Comparison of ENCODE assay signal across 2 cellular contexts in the genomic region with DNA sequence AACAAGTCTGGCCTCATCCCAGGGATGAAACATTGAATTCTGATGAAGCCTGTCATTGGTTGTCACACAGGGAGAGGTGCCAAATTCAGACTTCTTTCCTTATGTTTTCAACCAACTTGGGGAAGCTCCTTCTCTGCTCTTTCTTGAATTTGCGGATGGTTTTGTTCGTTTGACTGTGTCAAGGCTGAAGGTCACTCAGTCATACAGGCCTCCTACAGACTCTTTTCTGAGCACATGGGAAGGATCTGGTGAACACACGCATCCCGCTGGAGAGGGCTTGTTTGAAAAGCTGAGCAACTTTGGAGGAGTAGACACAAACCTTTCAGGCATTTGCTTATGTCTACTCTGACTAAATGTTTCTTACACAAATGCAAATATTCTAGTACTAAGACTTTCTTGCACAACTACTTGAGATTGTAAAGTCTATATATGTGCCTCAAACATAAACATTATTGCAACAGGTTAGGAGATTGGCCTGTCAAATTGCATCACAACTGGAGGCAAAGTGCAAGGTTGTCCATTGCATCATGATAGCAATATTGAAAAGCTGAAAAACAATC.
TF ChIP-seq lines count a peak whose summit lies in the region.

No MANE protein-coding gene starts in this region.

TF ChIP-seq in A549, 52 proteins besides CTCF, POLR2A, EP300 and RAD21 (continued from another document):
- TF ChIP-seq, protein P1, sequence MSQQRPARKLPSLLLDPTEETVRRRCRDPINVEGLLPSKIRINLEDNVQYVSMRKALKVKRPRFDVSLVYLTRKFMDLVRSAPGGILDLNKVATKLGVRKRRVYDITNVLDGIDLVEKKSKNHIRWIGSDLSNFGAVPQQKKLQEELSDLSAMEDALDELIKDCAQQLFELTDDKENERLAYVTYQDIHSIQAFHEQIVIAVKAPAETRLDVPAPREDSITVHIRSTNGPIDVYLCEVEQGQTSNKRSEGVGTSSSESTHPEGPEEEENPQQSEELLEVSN (IDR thresholded peaks at IDR 0.05; ENCODE audit: borderline replicate concordance, low read depth): no peak
- peak; percentile 97 to 98 for TF ChIP-seq CEBPB (IDR thresholded peaks at IDR 0.05)
- peak; percentile 73 to 78; a peak in 4 of 5 replicates for TF ChIP-seq JUN (IDR thresholded peaks at IDR 0.05)
- TF ChIP-seq HOXB5 (CRISPR knock-in tag; IDR thresholded peaks at IDR 0.05): peak; percentile 69; the same call in 1 of the 2 replicates
- TF ChIP-seq FOSB (CRISPR knock-in tag; IDR thresholded peaks at IDR 0.05): no peak
- TF ChIP-seq, protein P2, sequence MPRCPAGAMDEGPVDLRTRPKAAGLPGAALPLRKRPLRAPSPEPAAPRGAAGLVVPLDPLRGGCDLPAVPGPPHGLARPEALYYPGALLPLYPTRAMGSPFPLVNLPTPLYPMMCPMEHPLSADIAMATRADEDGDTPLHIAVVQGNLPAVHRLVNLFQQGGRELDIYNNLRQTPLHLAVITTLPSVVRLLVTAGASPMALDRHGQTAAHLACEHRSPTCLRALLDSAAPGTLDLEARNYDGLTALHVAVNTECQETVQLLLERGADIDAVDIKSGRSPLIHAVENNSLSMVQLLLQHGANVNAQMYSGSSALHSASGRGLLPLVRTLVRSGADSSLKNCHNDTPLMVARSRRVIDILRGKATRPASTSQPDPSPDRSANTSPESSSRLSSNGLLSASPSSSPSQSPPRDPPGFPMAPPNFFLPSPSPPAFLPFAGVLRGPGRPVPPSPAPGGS (IDR thresholded peaks at IDR 0.05): peak; percentile 64; the same call in 1 of the 3 replicates
- no peak for TF ChIP-seq FOSL2 (IDR thresholded peaks at IDR 0.05)
- peak; percentile 80 for TF ChIP-seq FOSL2 (CRISPR knock-in tag; IDR thresholded peaks at IDR 0.05)
- no peak for TF ChIP-seq KDM5A (IDR thresholded peaks at IDR 0.05)
- peak; percentile 74; the same call in 1 of the 2 replicates for TF ChIP-seq GATA3 (IDR thresholded peaks at IDR 0.05; ENCODE audit: borderline replicate concordance)
- 0 out of 2 replicates have a peak, but pooled peaks have one; percentile 41 for TF ChIP-seq RARB (CRISPR knock-in tag; IDR thresholded peaks at IDR 0.05)
- peak; percentile 34; the same call in 1 of the 3 replicates for TF ChIP-seq SMC3 (IDR thresholded peaks at IDR 0.05)
- no peak for TF ChIP-seq HDAC2 (IDR thresholded peaks at IDR 0.05)
- TF ChIP-seq SREBF2 (IDR thresholded peaks at IDR 0.05): no peak
- TF ChIP-seq HOXB13 (CRISPR knock-in tag; IDR thresholded peaks at IDR 0.05; ENCODE audit: low read depth): no peak
- peak; percentile 77 for TF ChIP-seq JUNB (IDR thresholded peaks at IDR 0.05)
- peak; percentile 52; the same call in 1 of the 2 replicates for TF ChIP-seq MYC (IDR thresholded peaks at IDR 0.05; ENCODE audit: borderline replicate concordance, low read length)

TF ChIP-seq in WTC11, 78 proteins besides CTCF, POLR2A, EP300 and RAD21 (continued from another document):
- TF ChIP-seq, protein P3, sequence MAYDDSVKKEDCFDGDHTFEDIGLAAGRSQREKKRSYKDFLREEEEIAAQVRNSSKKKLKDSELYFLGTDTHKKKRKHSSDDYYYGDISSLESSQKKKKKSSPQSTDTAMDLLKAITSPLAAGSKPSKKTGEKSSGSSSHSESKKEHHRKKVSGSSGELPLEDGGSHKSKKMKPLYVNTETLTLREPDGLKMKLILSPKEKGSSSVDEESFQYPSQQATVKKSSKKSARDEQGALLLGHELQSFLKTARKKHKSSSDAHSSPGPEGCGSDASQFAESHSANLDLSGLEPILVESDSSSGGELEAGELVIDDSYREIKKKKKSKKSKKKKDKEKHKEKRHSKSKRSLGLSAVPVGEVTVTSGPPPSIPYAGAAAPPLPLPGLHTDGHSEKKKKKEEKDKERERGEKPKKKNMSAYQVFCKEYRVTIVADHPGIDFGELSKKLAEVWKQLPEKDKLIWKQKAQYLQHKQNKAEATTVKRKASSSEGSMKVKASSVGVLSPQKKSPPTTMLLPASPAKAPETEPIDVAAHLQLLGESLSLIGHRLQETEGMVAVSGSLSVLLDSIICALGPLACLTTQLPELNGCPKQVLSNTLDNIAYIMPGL (CRISPR knock-in tag; IDR thresholded peaks at IDR 0.05): no peak
